1 cellular context compared by ENCODE assay signal in the genomic region with DNA sequence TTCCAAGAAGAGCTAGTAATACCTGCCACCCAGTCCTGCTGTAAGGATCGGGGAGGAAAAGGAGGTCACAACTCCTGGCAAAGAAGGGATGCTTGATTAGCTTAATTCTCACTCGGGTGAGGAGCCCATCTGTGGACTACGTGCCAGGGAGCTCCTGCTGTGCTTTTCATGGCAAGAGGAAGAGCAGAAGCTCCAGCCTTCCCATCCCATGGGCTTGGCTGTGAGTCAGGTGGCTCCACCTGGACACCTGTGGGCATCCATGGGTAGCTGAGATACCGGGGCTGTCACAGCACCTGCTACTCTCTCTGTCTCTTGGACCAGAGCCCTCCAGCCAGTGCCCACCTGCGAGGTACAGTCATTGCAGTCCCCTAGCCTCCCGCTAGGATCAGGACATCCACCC.
TF ChIP-seq lines count a peak whose summit lies in the region.

No MANE protein-coding gene starts in this region.

TF ChIP-seq in K562, 482 proteins besides CTCF, POLR2A, EP300 and RAD21 (continued from another document):
- TF ChIP-seq, protein P1, sequence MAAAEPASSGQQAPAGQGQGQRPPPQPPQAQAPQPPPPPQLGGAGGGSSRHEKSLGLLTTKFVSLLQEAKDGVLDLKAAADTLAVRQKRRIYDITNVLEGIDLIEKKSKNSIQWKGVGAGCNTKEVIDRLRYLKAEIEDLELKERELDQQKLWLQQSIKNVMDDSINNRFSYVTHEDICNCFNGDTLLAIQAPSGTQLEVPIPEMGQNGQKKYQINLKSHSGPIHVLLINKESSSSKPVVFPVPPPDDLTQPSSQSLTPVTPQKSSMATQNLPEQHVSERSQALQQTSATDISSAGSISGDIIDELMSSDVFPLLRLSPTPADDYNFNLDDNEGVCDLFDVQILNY (CRISPR knock-in tag; IDR thresholded peaks at IDR 0.05): no peak
- TF ChIP-seq NBN (IDR thresholded peaks at IDR 0.05; ENCODE audit: low read depth): no peak
- TF ChIP-seq, protein P2, sequence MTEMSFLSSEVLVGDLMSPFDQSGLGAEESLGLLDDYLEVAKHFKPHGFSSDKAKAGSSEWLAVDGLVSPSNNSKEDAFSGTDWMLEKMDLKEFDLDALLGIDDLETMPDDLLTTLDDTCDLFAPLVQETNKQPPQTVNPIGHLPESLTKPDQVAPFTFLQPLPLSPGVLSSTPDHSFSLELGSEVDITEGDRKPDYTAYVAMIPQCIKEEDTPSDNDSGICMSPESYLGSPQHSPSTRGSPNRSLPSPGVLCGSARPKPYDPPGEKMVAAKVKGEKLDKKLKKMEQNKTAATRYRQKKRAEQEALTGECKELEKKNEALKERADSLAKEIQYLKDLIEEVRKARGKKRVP (CRISPR knock-in tag; IDR thresholded peaks at IDR 0.05): no peak
- TF ChIP-seq, protein P3, sequence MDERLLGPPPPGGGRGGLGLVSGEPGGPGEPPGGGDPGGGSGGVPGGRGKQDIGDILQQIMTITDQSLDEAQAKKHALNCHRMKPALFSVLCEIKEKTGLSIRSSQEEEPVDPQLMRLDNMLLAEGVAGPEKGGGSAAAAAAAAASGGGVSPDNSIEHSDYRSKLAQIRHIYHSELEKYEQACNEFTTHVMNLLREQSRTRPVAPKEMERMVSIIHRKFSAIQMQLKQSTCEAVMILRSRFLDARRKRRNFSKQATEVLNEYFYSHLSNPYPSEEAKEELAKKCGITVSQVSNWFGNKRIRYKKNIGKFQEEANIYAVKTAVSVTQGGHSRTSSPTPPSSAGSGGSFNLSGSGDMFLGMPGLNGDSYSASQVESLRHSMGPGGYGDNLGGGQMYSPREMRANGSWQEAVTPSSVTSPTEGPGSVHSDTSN (CRISPR knock-in tag; IDR thresholded peaks at IDR 0.05; ENCODE audit: low read depth): no peak
- TF ChIP-seq, protein P3 (tag; conservative IDR thresholded peaks at IDR 0.05; ENCODE audit: low read depth): no peak
- no peak for TF ChIP-seq ASH1L (IDR thresholded peaks at IDR 0.05; ENCODE audit: borderline replicate concordance, low read depth, partially characterized antibody)
TF ChIP-seq in K562: peak in this region for 0.
